Comparison of ENCODE assay signal across 10 cellular contexts in the genomic region with DNA sequence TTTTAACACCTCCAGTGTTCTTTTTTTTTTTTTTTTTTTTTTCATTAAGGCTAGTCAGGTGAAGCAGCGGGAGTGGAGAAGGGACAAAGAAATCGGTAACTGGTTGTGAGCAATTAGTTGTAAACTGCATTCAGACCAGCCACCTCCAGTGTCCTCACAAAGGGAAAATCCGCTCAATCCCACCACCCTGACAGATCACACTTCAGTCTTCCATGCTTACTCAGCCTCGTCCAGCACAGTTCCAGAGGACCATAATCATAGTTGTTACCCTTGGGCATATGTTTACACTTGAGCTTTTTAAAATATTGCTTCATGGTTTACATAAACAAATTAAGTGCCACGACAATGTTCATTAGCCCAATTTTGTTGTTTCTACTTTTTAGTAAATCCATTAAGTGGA. TPM values are rescaled to one million over a fixed set of nuclear protein-coding genes. Genes with fewer than 3 reads are reported as not detected.
DNase-seq lines count a peak whose midpoint lies in the region; ATAC-seq, FAIRE-seq and TF ChIP-seq lines count a peak whose summit lies in the region.
"Had no signal": no experiment of that assay in that cellular context is flagged by ENCODE, and none has a peak within 500 bp of the region (broad histone marks: within the 10 kb centered on the region; RNA-seq: fewer than 3 reads in every experiment).

No MANE protein-coding gene starts in this region.

- no peaks in the 10 kb centered on the region for H3K27me3 Mint-ChIP-seq in T-helper 2 cell treated with Interferon-gamma antibody and Interleukin-4, amounts not matched to agents 5 μg/mL and 100 μg/mL, for 36 hours (ENCODE audit: low read depth)
- H3K27me3 Mint-ChIP-seq: activated CD4-positive, alpha-beta memory T cell treated with anti-CD3 and anti-CD28 coated beads for 36 hours had no signal

- 90% methylated on average over 5 of the region's 5 CpGs for WGBS in HepG2 (ENCODE audit: low lambda C conversion rate)
- 78% methylated on average over 5 of the region's 5 CpGs for WGBS in right lobe of liver (ENCODE audit: insufficient coverage, low coverage, low lambda C conversion rate, missing lambda C conversion rate)
- WGBS in prostate gland, result 63% methylated on average over 5 of the region's 5 CpGs

- POLR2A ChIA-PET in HepG2 (lab: Yijun Ruan, JAX), result interaction anchor here (0.7 to 2.6 kb wide), 6 partner anchors 10 to 224 kb away, joined by 4 to 32 read pairs (median 6); a partner anchor contains a TSS

- H3K9me3 ChIP-seq in HepG2 (ENCODE audit: low read length), result no peaks in the 10 kb centered on the region
- H3K9me3 ChIP-seq in right lobe of liver, result no peaks in the 10 kb centered on the region
- no peaks in the 10 kb centered on the region for H3K9me3 ChIP-seq in fibroblast of lung (ENCODE audit: control insufficient read depth, insufficient read depth, low read depth, low read length)
- H3K9me3 ChIP-seq in prostate gland, result no peaks in the 10 kb centered on the region

- BruUV-seq in HepG2 (replicated peaks; lab: Mats Ljungman, UMichigan), result no TSS peak

- no peak for DNase-seq in HepG2 (ENCODE audit: low spot score)
- DNase-seq in right lobe of liver, result no peak
- peak; percentile 15 to 17 for DNase-seq in fibroblast of lung (ENCODE audit: low read depth in 2 of 2)
- no peak for DNase-seq in prostate gland (ENCODE audit: low spot score)
- DNase-seq in GM13976 (ENCODE audit: low spot score), result no peak
- DNase-seq in T-helper 2 cell treated with Interferon-gamma antibody and Interleukin-4, amounts not matched to agents 5 μg/mL and 100 μg/mL, for 36 hours (ENCODE audit: low spot score), result no peak
- no peak for DNase-seq in foreskin melanocyte
- DNase-seq: activated CD4-positive, alpha-beta memory T cell treated with anti-CD3 and anti-CD28 coated beads for 36 hours; stimulated activated CD4-positive, alpha-beta T cell treated with anti-CD3 and anti-CD28 coated beads, Interleukin-12 subunit alpha, Interleukin-12 subunit beta, amount 100 ng/mL, for 4 hours had no signal

- H3K79me2 ChIP-seq in HepG2 (ENCODE audit: insufficient read depth, low read length), result peaks cover 55% of the 10 kb centered on the region
- H3K79me2 ChIP-seq in fibroblast of lung (ENCODE audit: control insufficient read depth, insufficient read depth, low read length), result peaks cover 45% of the 10 kb centered on the region

- H3K36me3 Mint-ChIP-seq in T-helper 2 cell treated with Interferon-gamma antibody and Interleukin-4, amounts not matched to agents 5 μg/mL and 100 μg/mL, for 36 hours (ENCODE audit: low read depth), result peaks cover 47% of the 10 kb centered on the region

- TF ChIP-seq CTCF in HepG2 (CRISPR knock-in tag; IDR thresholded peaks at IDR 0.05), result no peak
- no peak for TF ChIP-seq CTCF in right lobe of liver (IDR thresholded peaks at IDR 0.05)
- TF ChIP-seq CTCF in fibroblast of lung (conservative IDR thresholded peaks at IDR 0.05 in 1 of 2, IDR thresholded peaks at IDR 0.05 in 1 of 2; ENCODE audit: low read depth in 1 of 2, low read length in 2 of 2), result no peak
- TF ChIP-seq CTCF in prostate gland (IDR thresholded peaks at IDR 0.05), result no peak
- TF ChIP-seq CTCF in GM13976 (IDR thresholded peaks at IDR 0.05; ENCODE audit: borderline replicate concordance, control extremely low read depth, extremely low read depth, insufficient read depth, missing control alignments), result no peak

- H3K9ac ChIP-seq in HepG2 (ENCODE audit: insufficient read depth, low read depth, low read length) (peak overlapping the region; percentile 30), fibroblast of lung (ENCODE audit: insufficient read depth, low read length) (no peak overlapping the region)

- H3K4me2 ChIP-seq in HepG2 (ENCODE audit: low read depth, low read length) (peak overlapping the region; percentile 52), fibroblast of lung (ENCODE audit: extremely low read depth, insufficient read depth, low read length) (peak overlapping the region; percentile 39)

- H3K27ac Mint-ChIP-seq in T-helper 2 cell treated with Interferon-gamma antibody and Interleukin-4, amounts not matched to agents 5 μg/mL and 100 μg/mL, for 36 hours, result no peak overlapping the region
- H3K27ac Mint-ChIP-seq: activated CD4-positive, alpha-beta memory T cell treated with anti-CD3 and anti-CD28 coated beads for 36 hours had no signal

- ATAC-seq in HepG2 (no peak), right lobe of liver (no peak), GM19324 (IDR thresholded peaks at IDR 0.05; ENCODE audit: low FRiP score, unreplicated experiment) (no peak)

- no peak overlapping the region for H2AFZ ChIP-seq in HepG2 (ENCODE audit: low read length)
- no peak overlapping the region for H2AFZ ChIP-seq in fibroblast of lung (ENCODE audit: low read length)

- H3K4me1 ChIP-seq in HepG2 (ENCODE audit: insufficient read depth, low read length), result peaks cover 56% of the 10 kb centered on the region
- H3K4me1 ChIP-seq in right lobe of liver, result peaks cover 0 to 15% (median 6%) of the 10 kb centered on the region in 4 donors
- H3K4me1 ChIP-seq in fibroblast of lung (ENCODE audit: control insufficient read depth, extremely low read depth, insufficient read depth, low read length), result peaks cover 40% of the 10 kb centered on the region
- peaks cover 21% of the 10 kb centered on the region for H3K4me1 ChIP-seq in prostate gland (replicated peaks)

- H3K4me3 ChIP-seq in HepG2 (replicated peaks in 1 of 3; ENCODE audit: insufficient read depth in 1 of 3, low read depth in 2 of 3, low read length in 3 of 3), result no peak overlapping the region
- no peak overlapping the region for H3K4me3 ChIP-seq in right lobe of liver
- H3K4me3 ChIP-seq in fibroblast of lung (replicated peaks in 1 of 4; ENCODE audit: control extremely low read depth in 1 of 4, insufficient read depth in 1 of 4, low read depth in 3 of 4, low read length in 4 of 4), result peak overlapping the region in 1 of 4 experiments; percentile 18
- peak overlapping the region in 1 of 2 donors; percentile 4 for H3K4me3 ChIP-seq in prostate gland

- no peak overlapping the region for H3K4me3 Mint-ChIP-seq in T-helper 2 cell treated with Interferon-gamma antibody and Interleukin-4, amounts not matched to agents 5 μg/mL and 100 μg/mL, for 36 hours
- H3K4me3 Mint-ChIP-seq: activated CD4-positive, alpha-beta memory T cell treated with anti-CD3 and anti-CD28 coated beads for 36 hours had no signal

- H3K27ac ChIP-seq in HepG2 (ENCODE audit: extremely low read length, insufficient read depth, low read length) (peak overlapping the region; percentile 51), right lobe of liver (peak overlapping the region in 1 of 3 donors; percentile 29), fibroblast of lung (ENCODE audit: insufficient read depth, low read length) (peak overlapping the region; percentile 39), prostate gland (peak overlapping the region; percentile 85 to 86)

- H3K9me3 Mint-ChIP-seq in T-helper 2 cell treated with Interferon-gamma antibody and Interleukin-4, amounts not matched to agents 5 μg/mL and 100 μg/mL, for 36 hours, result no peaks in the 10 kb centered on the region
- H3K9me3 Mint-ChIP-seq: activated CD4-positive, alpha-beta memory T cell treated with anti-CD3 and anti-CD28 coated beads for 36 hours had no signal

- no peak for FAIRE-seq in HepG2 (lab: Jason Lieb, UNC)

- no peaks in the 10 kb centered on the region for H3K27me3 ChIP-seq in HepG2 (ENCODE audit: control insufficient read depth in 1 of 2, insufficient read depth in 2 of 2, low read length in 2 of 2)
- H3K27me3 ChIP-seq in right lobe of liver, result no peaks in the 10 kb centered on the region
- H3K27me3 ChIP-seq in fibroblast of lung (ENCODE audit: control insufficient read depth, insufficient read depth, low read length), result no peaks in the 10 kb centered on the region
- H3K27me3 ChIP-seq in prostate gland (replicated peaks; ENCODE audit: insufficient read depth), result no peaks in the 10 kb centered on the region

- no peak for TF ChIP-seq RAD21 in HepG2 (CRISPR knock-in tag; IDR thresholded peaks at IDR 0.05)

- in situ Hi-C loops in HepG2 (cut with HindIII; ENCODE audit: extremely low pct_ligation_motif_present, low pct_unique_long_range_greater_than_20kb) (no loop called here), GM13976 (cut with MboI; ENCODE audit: low sequenced_read_pairs, unreplicated experiment) (no loop called here)

- no peak for TF ChIP-seq POLR2A in HepG2 (IDR thresholded peaks at IDR 0.05; ENCODE audit: insufficient read depth in 1 of 2, low read depth in 2 of 2, low read length in 2 of 2)
- TF ChIP-seq POLR2A in right lobe of liver (IDR thresholded peaks at IDR 0.05), result no peak
- TF ChIP-seq POLR2A in prostate gland (IDR thresholded peaks at IDR 0.05), result no peak

- intact Hi-C loops in HepG2 (cut with micrococcal nuclease; ENCODE audit: unreplicated experiment) (loop anchor here (2.0 kb wide), 1 partner anchor 22 kb away; no protein-coding TSS in a partner anchor), right lobe of liver (cut with DNase I) (no loop called here), prostate gland (cut with DNase I) (no loop called here)

- H4K20me1 ChIP-seq in HepG2 (ENCODE audit: insufficient read depth, low read length), result peaks cover 38% of the 10 kb centered on the region
- no peaks in the 10 kb centered on the region for H4K20me1 ChIP-seq in fibroblast of lung (ENCODE audit: control insufficient read depth, extremely low read depth, insufficient read depth, low read length)

- peaks cover 4% of the 10 kb centered on the region for H3K4me1 Mint-ChIP-seq in T-helper 2 cell treated with Interferon-gamma antibody and Interleukin-4, amounts not matched to agents 5 μg/mL and 100 μg/mL, for 36 hours (ENCODE audit: low read depth)

- CTCF ChIA-PET in HepG2 (lab: Yijun Ruan, JAX; ENCODE audit: low intra/inter-chr PET ratio, low total read pairs), result interaction anchor here (0.6 kb wide), 1 partner anchor 264 kb away, joined by 3 read pairs; no protein-coding TSS in a partner anchor

- TF ChIP-seq EP300 in HepG2 (IDR thresholded peaks at IDR 0.05; ENCODE audit: low read depth in 2 of 2, low read length in 2 of 2) (no peak), HepG2 (CRISPR knock-in tag; IDR thresholded peaks at IDR 0.05; ENCODE audit: borderline replicate concordance) (no peak)

- H3K36me3 ChIP-seq in HepG2 (replicated peaks in 1 of 2; ENCODE audit: control insufficient read depth in 1 of 2, insufficient read depth in 2 of 2, low read length in 2 of 2) (peaks cover 35 to 54% of the 10 kb centered on the region in 2 experiments), right lobe of liver (peaks cover 0 to 33% (median 13%) of the 10 kb centered on the region in 4 donors), fibroblast of lung (ENCODE audit: control insufficient read depth, insufficient read depth, low read length) (peaks cover 15% of the 10 kb centered on the region), prostate gland (peaks cover 0 to 10% of the 10 kb centered on the region in 2 donors)

RNA-seq across cellular contexts. Expression of a gene that starts 10.2 kb away (rescaled TPM):
- total RNA-seq in HepG2 (2016; rRNA removed; fragmentation: Illumina TruSeq; extraction: Trizol) (140 and 151 TPM in 2 replicates), right lobe of liver (10 to 100 TPM; 34.8 to 84.3 (median 42.7) TPM), fibroblast of lung (39.8 and 107 TPM in 2 replicates), prostate gland (100 to 1,000 TPM; 132 to 247 TPM)
- 70.8 and 95.6 TPM in 2 replicates for total RNA-seq in HepG2 (2016; cell fraction: cytosol; rRNA removed; fragmentation: Illumina TruSeq; extraction: Trizol; ENCODE audit: low read depth)
- 132 and 137 TPM in 2 replicates for total RNA-seq in HepG2 (2016; cell fraction: insoluble cytoplasmic fraction; rRNA removed; fragmentation: Illumina TruSeq; extraction: Trizol)
- total RNA-seq in HepG2 (2016; cell fraction: membrane; rRNA removed; fragmentation: Illumina TruSeq; extraction: Trizol), result 86.4 and 104 TPM in 2 replicates
- total RNA-seq in HepG2 (2016; cell fraction: nucleus; rRNA removed; fragmentation: Illumina TruSeq; extraction: Trizol), result 52.8 and 64.0 TPM in 2 replicates
- polyA plus RNA-seq in HepG2 (2011; rRNA removed) (244 and 285 TPM in 2 replicates), fibroblast of lung (352 and 524 TPM in 2 replicates)
- polyA plus RNA-seq in HepG2 (2011; cell fraction: cytosol; rRNA removed), result 208 and 234 TPM in 2 replicates
- polyA plus RNA-seq in HepG2 (2011; cell fraction: nucleus; rRNA removed), result 71.4 and 86.5 TPM in 2 replicates
- polyA plus RNA-seq in HepG2 (2012), result 331 and 366 TPM in 2 replicates
- 170 and 195 TPM in 2 replicates for polyA plus RNA-seq in HepG2 (2016; cell fraction: cytosol; fragmentation: Illumina TruSeq; extraction: Trizol; ENCODE audit: low read depth)
- 370 and 446 TPM in 2 replicates for polyA plus RNA-seq in HepG2 (2016; cell fraction: insoluble cytoplasmic fraction; fragmentation: Illumina TruSeq; extraction: Trizol; ENCODE audit: low read depth)
- polyA plus RNA-seq in HepG2 (2016; cell fraction: membrane; fragmentation: Illumina TruSeq; extraction: Trizol; ENCODE audit: low read depth), result 217 and 229 TPM in 2 replicates
- 196 and 204 TPM in 2 replicates for polyA plus RNA-seq in HepG2 (2016; cell fraction: nucleus; fragmentation: Illumina TruSeq; extraction: Trizol; ENCODE audit: insufficient read depth, low read depth)
- 201 and 224 TPM in 2 replicates for polyA minus RNA-seq in HepG2 (2011; rRNA and poly(A)+ RNA removed; ENCODE audit: low replicate concordance)
- polyA minus RNA-seq in HepG2 (2011; cell fraction: cytosol; rRNA and poly(A)+ RNA removed), result 65.3 and 87.8 TPM in 2 replicates
- 48.7 and 54.5 TPM in 2 replicates for polyA minus RNA-seq in HepG2 (2011; cell fraction: nucleus; rRNA and poly(A)+ RNA removed)
- polyA plus RNA-seq in fibroblast of lung (2012), result 440 and 469 TPM in 2 replicates
- 222 and 333 TPM in 2 replicates for polyA minus RNA-seq in fibroblast of lung (ENCODE audit: low replicate concordance)

RNA-seq across cellular contexts. Expression of a gene that starts 32.1 kb away (rescaled TPM):
- not detected in 2 replicates for total RNA-seq in HepG2 (2016; rRNA removed; fragmentation: Illumina TruSeq; extraction: Trizol)
- total RNA-seq in HepG2 (2016; cell fraction: cytosol; rRNA removed; fragmentation: Illumina TruSeq; extraction: Trizol; ENCODE audit: low read depth), result not detected in 2 replicates
- not detected in 2 replicates for total RNA-seq in HepG2 (2016; cell fraction: insoluble cytoplasmic fraction; rRNA removed; fragmentation: Illumina TruSeq; extraction: Trizol)
- total RNA-seq in HepG2 (2016; cell fraction: membrane; rRNA removed; fragmentation: Illumina TruSeq; extraction: Trizol), result not detected in 2 replicates
- total RNA-seq in HepG2 (2016; cell fraction: nucleus; rRNA removed; fragmentation: Illumina TruSeq; extraction: Trizol), result not detected in 2 replicates
- not detected in 2 replicates for polyA plus RNA-seq in HepG2 (2011; rRNA removed)
- not detected in 2 replicates for polyA plus RNA-seq in HepG2 (2011; cell fraction: cytosol; rRNA removed)
- 0.17 TPM in 1 of 2 replicates, not detected in the other for polyA plus RNA-seq in HepG2 (2011; cell fraction: nucleus; rRNA removed)
- not detected in 2 replicates for polyA plus RNA-seq in HepG2 (2012)
- not detected in 2 replicates for polyA plus RNA-seq in HepG2 (2016; cell fraction: cytosol; fragmentation: Illumina TruSeq; extraction: Trizol; ENCODE audit: low read depth)
- not detected in 2 replicates for polyA plus RNA-seq in HepG2 (2016; cell fraction: insoluble cytoplasmic fraction; fragmentation: Illumina TruSeq; extraction: Trizol; ENCODE audit: low read depth)
- not detected in 2 replicates for polyA plus RNA-seq in HepG2 (2016; cell fraction: membrane; fragmentation: Illumina TruSeq; extraction: Trizol; ENCODE audit: low read depth)
- polyA plus RNA-seq in HepG2 (2016; cell fraction: nucleus; fragmentation: Illumina TruSeq; extraction: Trizol; ENCODE audit: insufficient read depth, low read depth), result not detected in 2 replicates
- not detected in 2 replicates for polyA minus RNA-seq in HepG2 (2011; rRNA and poly(A)+ RNA removed; ENCODE audit: low replicate concordance)
- polyA minus RNA-seq in HepG2 (2011; cell fraction: cytosol; rRNA and poly(A)+ RNA removed), result not detected in 2 replicates
- polyA minus RNA-seq in HepG2 (2011; cell fraction: nucleus; rRNA and poly(A)+ RNA removed), result not detected in 2 replicates
- 10 to 100 TPM; 14.4 to 39.6 (median 26.3) TPM for total RNA-seq in right lobe of liver
- total RNA-seq in fibroblast of lung, result 21.8 and 30.4 TPM in 2 replicates
- polyA plus RNA-seq in fibroblast of lung, result 14.0 and 19.3 TPM in 2 replicates
- 46.9 and 58.9 TPM in 2 replicates for polyA plus RNA-seq in fibroblast of lung (2012)
- polyA minus RNA-seq in fibroblast of lung (ENCODE audit: low replicate concordance), result 10.8 and 36.7 TPM in 2 replicates
- total RNA-seq in prostate gland, result 100 to 1,000 TPM in 1 of 2 donors, 10 to 100 TPM in 1; 74.3 to 128 TPM

Comparison
In these comparisons a context has a peak if more than half of its experiments do, and no peak if none do; other contexts are left out.
1. RNA of a gene that starts 32.1 kb away (total RNA-seq): 74.3 to 128 TPM in prostate gland, 14.4 to 39.6 TPM in right lobe of liver and 21.8 to 30.4 TPM in fibroblast of lung; not detected in HepG2; every median in the first group is over 10 times any median in the second.
2. DNase-seq: peak in fibroblast of lung (2 of 2); none in HepG2 (single experiment), right lobe of liver (0 of 3), prostate gland (single experiment), GM13976 (single experiment), T-helper 2 cell treated with Interferon-gamma antibody and Interleukin-4, amounts not matched to agents 5 μg/mL and 100 μg/mL, for 36 hours (single experiment) and foreskin melanocyte (single experiment).